In genomic region chr9:68998812-68999211, GRCh38 we compare ENCODE assay signal across 15 cellular contexts. TPM values are rescaled to one million over a fixed set of nuclear protein-coding genes. Genes with fewer than 3 reads are reported as not detected.
DNase-seq lines count a peak whose midpoint lies in the region; ATAC-seq and TF ChIP-seq lines count a peak whose summit lies in the region.
"Had no signal": no experiment of that assay in that cellular context is flagged by ENCODE, and none has a peak within 500 bp of the region (broad histone marks: within the 10 kb centered on the region; RNA-seq: fewer than 3 reads in every experiment).

No MANE protein-coding gene starts in this region.

- H3K4me3 Mint-ChIP-seq in CD4-positive, CD25-positive, alpha-beta regulatory T cell, result peak overlapping the region in 3 of 4 donors; percentile 38 to 78 (median 73)
- H3K4me3 Mint-ChIP-seq in brain (no peak overlapping the region), memory B cell (no peak overlapping the region), progenitor cell of endocrine pancreas (ENCODE audit: low read depth) (no peak overlapping the region)
- H3K4me3 Mint-ChIP-seq: activated T-cell treated with anti-CD3 and anti-CD28 coated beads, Interleukin-2, amount 50 U/mL, for 24 hours; HFFc6 had no signal

- TF ChIP-seq POLR2A in ovary (IDR thresholded peaks at IDR 0.05), result no peak

- no peaks in the 10 kb centered on the region for H3K36me3 ChIP-seq in CD4-positive, CD25-positive, alpha-beta regulatory T cell (ENCODE audit: control insufficient read depth, insufficient read depth, low read length)
- H3K36me3 ChIP-seq in ovary, result no peaks in the 10 kb centered on the region
- H3K36me3 ChIP-seq: gastrocnemius medialis had no signal

- peak overlapping the region; percentile 57 to 93 (median 81) for H3K27ac Mint-ChIP-seq in CD4-positive, CD25-positive, alpha-beta regulatory T cell
- peak overlapping the region in 3 of 5 experiments; percentile 82 to 88 (median 88) for H3K27ac Mint-ChIP-seq in brain
- peak overlapping the region; percentile 86 for H3K27ac Mint-ChIP-seq in memory B cell
- no peak overlapping the region for H3K27ac Mint-ChIP-seq in progenitor cell of endocrine pancreas
- H3K27ac Mint-ChIP-seq: HFFc6 had no signal

- intact Hi-C loops in ovary (cut with DNase I), result loop anchor here in 1 of 4 donors (10.0 kb wide), 1 partner anchor 414 kb away; no protein-coding TSS in a partner anchor

- no peaks in the 10 kb centered on the region for H3K36me3 Mint-ChIP-seq in CD4-positive, CD25-positive, alpha-beta regulatory T cell
- no peaks in the 10 kb centered on the region for H3K36me3 Mint-ChIP-seq in brain
- peaks cover 11% of the 10 kb centered on the region for H3K36me3 Mint-ChIP-seq in memory B cell
- H3K36me3 Mint-ChIP-seq in progenitor cell of endocrine pancreas (ENCODE audit: insufficient read depth), result no peaks in the 10 kb centered on the region

- TF ChIP-seq CTCF in brain (conservative IDR thresholded peaks at IDR 0.05) (no peak), progenitor cell of endocrine pancreas (IDR thresholded peaks at IDR 0.05; ENCODE audit: unreplicated experiment) (no peak), ovary (IDR thresholded peaks at IDR 0.05) (no peak)

- H3K4me1 ChIP-seq in CD4-positive, CD25-positive, alpha-beta regulatory T cell (ENCODE audit: control insufficient read depth, insufficient read depth, low read length, poor library complexity, severe bottlenecking), result peaks cover 12% of the 10 kb centered on the region
- no peaks in the 10 kb centered on the region for H3K4me1 ChIP-seq in ovary (ENCODE audit: insufficient read depth)
- H3K4me1 ChIP-seq: gastrocnemius medialis had no signal

- H3K4me3 ChIP-seq in CD4-positive, CD25-positive, alpha-beta regulatory T cell (ENCODE audit: low read depth, low read length), result peak overlapping the region; percentile 43
- H3K4me3 ChIP-seq in ovary, result no peak overlapping the region
- H3K4me3 ChIP-seq: gastrocnemius medialis had no signal

- ATAC-seq in CD4-positive, CD25-positive, alpha-beta regulatory T cell (ENCODE audit: low read depth in 2 of 2), result no peak
- peak; percentile 44 for ATAC-seq in HG02610 (IDR thresholded peaks at IDR 0.05; ENCODE audit: unreplicated experiment)
- ATAC-seq in memory B cell (ENCODE audit: low read depth), result no peak

- no peaks in the 10 kb centered on the region for H3K27me3 Mint-ChIP-seq in CD4-positive, CD25-positive, alpha-beta regulatory T cell
- H3K27me3 Mint-ChIP-seq in brain (no peaks in the 10 kb centered on the region), memory B cell (no peaks in the 10 kb centered on the region), progenitor cell of endocrine pancreas (peaks cover 9% of the 10 kb centered on the region)
- H3K27me3 Mint-ChIP-seq: activated T-cell treated with anti-CD3 and anti-CD28 coated beads, Interleukin-2, amount 50 U/mL, for 24 hours had no signal

- WGBS in ovary, 3 donors, result 59 to 61% (median 60%) methylated on average over 5 of the region's 5 CpGs

- no peaks in the 10 kb centered on the region for H3K9me3 ChIP-seq in CD4-positive, CD25-positive, alpha-beta regulatory T cell (ENCODE audit: control insufficient read depth in 2 of 2, low read length in 2 of 2)
- H3K9me3 ChIP-seq in ovary, result no peaks in the 10 kb centered on the region
- H3K9me3 ChIP-seq: gastrocnemius medialis had no signal

- peaks cover 14 to 39% (median 26%) of the 10 kb centered on the region in 4 donors for H3K4me1 Mint-ChIP-seq in CD4-positive, CD25-positive, alpha-beta regulatory T cell
- peaks cover 40% of the 10 kb centered on the region for H3K4me1 Mint-ChIP-seq in brain
- peaks cover 7% of the 10 kb centered on the region for H3K4me1 Mint-ChIP-seq in memory B cell
- peaks cover 2% of the 10 kb centered on the region for H3K4me1 Mint-ChIP-seq in progenitor cell of endocrine pancreas (ENCODE audit: low read depth)

- H3K9me3 Mint-ChIP-seq in CD4-positive, CD25-positive, alpha-beta regulatory T cell, result no peaks in the 10 kb centered on the region
- H3K9me3 Mint-ChIP-seq in brain (no peaks in the 10 kb centered on the region), memory B cell (no peaks in the 10 kb centered on the region), progenitor cell of endocrine pancreas (ENCODE audit: low read depth) (no peaks in the 10 kb centered on the region)
- H3K9me3 Mint-ChIP-seq: activated T-cell treated with anti-CD3 and anti-CD28 coated beads, Interleukin-2, amount 50 U/mL, for 24 hours; HFFc6 had no signal

- peak in 1 of 3 donors; percentile 51 for DNase-seq in CD4-positive, CD25-positive, alpha-beta regulatory T cell
- DNase-seq in memory B cell (ENCODE audit: low spot score in 2 of 2), result no peak
- DNase-seq in progenitor cell of endocrine pancreas (ENCODE audit: low spot score, unreplicated experiment), result no peak
- no peak for DNase-seq in GOT3 (lab: John Stamatoyannopoulos, UW)
- no peak for DNase-seq in hypothalamus (lab: John Stamatoyannopoulos, UW)
- no peak for DNase-seq in ovary
- DNase-seq: activated T-cell treated with anti-CD3 and anti-CD28 coated beads, Interleukin-2, amount 50 U/mL, for 24 hours; gastrocnemius medialis; HFFc6; NCI-H345; PC-3 had no signal

- no peak for TF ChIP-seq EP300 in ovary (IDR thresholded peaks at IDR 0.05)

- peak overlapping the region; percentile 8 for H3K27ac ChIP-seq in CD4-positive, CD25-positive, alpha-beta regulatory T cell (ENCODE audit: insufficient read depth, low read length, poor library complexity, severe bottlenecking)
- no peak overlapping the region for H3K27ac ChIP-seq in ovary
- H3K27ac ChIP-seq: gastrocnemius medialis had no signal

- no peaks in the 10 kb centered on the region for H3K27me3 ChIP-seq in CD4-positive, CD25-positive, alpha-beta regulatory T cell (ENCODE audit: control insufficient read depth, insufficient read depth, low read length)
- no peaks in the 10 kb centered on the region for H3K27me3 ChIP-seq in ovary
- H3K27me3 ChIP-seq: gastrocnemius medialis had no signal

RNA-seq across cellular contexts. Expression of gene PRKACG, which starts 15.1 kb away (rescaled TPM):
- total RNA-seq in CD4-positive, CD25-positive, alpha-beta regulatory T cell, result not detected
- not detected for polyA plus RNA-seq in CD4-positive, CD25-positive, alpha-beta regulatory T cell
- polyA plus RNA-seq in brain (ENCODE audit: insufficient read depth, low read depth, low replicate concordance) (not detected), ovary (not detected)
- total RNA-seq in progenitor cell of endocrine pancreas (not detected in 2 replicates), ovary (not detected)
- total RNA-seq: gastrocnemius medialis, HFFc6, osteoblast, PC-3, urinary bladder had no signal
- polyA plus RNA-seq: urinary bladder had no signal

RNA-seq across cellular contexts. Expression of gene FXN, which starts 36.7 kb away (rescaled TPM):
- total RNA-seq in CD4-positive, CD25-positive, alpha-beta regulatory T cell, result 15.4 TPM
- polyA plus RNA-seq in CD4-positive, CD25-positive, alpha-beta regulatory T cell, result 10 to 100 TPM; 37.2 to 58.7 (median 50.0) TPM
- 9.9 TPM for polyA plus RNA-seq in brain (ENCODE audit: insufficient read depth, low read depth, low replicate concordance)
- total RNA-seq in progenitor cell of endocrine pancreas, result 25.7 and 28.6 TPM in 2 replicates
- 10 to 100 TPM in 6 of 7 donors, 1 to 10 TPM in 1; 4.5 to 29.2 (median 21.9) TPM for total RNA-seq in ovary
- polyA plus RNA-seq in ovary, result 10 to 100 TPM; 17.0 to 27.7 TPM

Comparison
In these comparisons a context has a peak if more than half of its experiments do, and no peak if none do; other contexts are left out.
1. H3K4me3 Mint-ChIP-seq: peak in CD4-positive, CD25-positive, alpha-beta regulatory T cell (3 of 4); none in brain (0 of 5), memory B cell (single experiment) and progenitor cell of endocrine pancreas (single experiment).